ENCODE assay signal across 28 cellular contexts in the genomic region with DNA sequence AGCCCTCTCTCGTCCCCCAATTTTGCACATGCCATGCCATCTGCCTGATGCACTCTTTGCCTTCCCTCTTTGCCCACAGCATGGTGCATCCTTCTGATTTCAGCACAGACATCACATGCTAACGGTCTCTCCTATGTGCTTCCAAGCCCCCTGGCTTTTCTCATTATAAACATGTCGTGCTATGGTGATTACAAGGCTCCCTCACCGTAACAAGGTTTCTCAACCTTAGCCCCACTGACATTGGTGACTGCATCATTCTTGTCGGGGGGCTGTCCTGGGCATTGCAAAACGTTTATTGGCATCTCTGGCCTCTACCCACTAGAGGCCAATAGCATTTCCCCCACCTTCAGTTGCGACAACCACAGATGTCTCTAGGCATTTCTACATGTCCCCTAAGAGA.
"Had no signal": no experiment of that assay in that cellular context is flagged by ENCODE, and none has a peak within 500 bp of the region (broad histone marks: within the 10 kb centered on the region; RNA-seq: fewer than 3 reads in every experiment).

No MANE protein-coding gene starts in this region.

- H3K27me3 ChIP-seq: breast epithelium, tibial artery had no signal

- H3K36me3 ChIP-seq: breast epithelium, esophagus muscularis mucosa, lower lobe of right lung, suprapubic skin, tibial artery, WERI-Rb-1 had no signal

- H3K36me3 Mint-ChIP-seq: activated CD4-positive, alpha-beta memory T cell treated with anti-CD3 and anti-CD28 coated beads for 36 hours; activated naive CD4-positive, alpha-beta T cell treated with anti-CD3 and anti-CD28 coated beads, Interleukin-2, amount 10 ng/mL, durations not matched to agents 7 days and 5 days; natural killer cell; stimulated activated naive B cell treated with anti-CD40 and anti-IgM and Interleukin-4, amounts not matched to agents 10 μg/mL and 1 μg/mL and 100 μg/mL, for 72 hours had no signal

- H3K4me1 Mint-ChIP-seq: activated naive CD4-positive, alpha-beta T cell treated with anti-CD3 and anti-CD28 coated beads, Interleukin-2, amount 10 ng/mL, durations not matched to agents 7 days and 5 days; activated naive CD8-positive, alpha-beta T cell treated with anti-CD3 and anti-CD28 coated beads, Interleukin-2, amount 50 U/mL, for 24 hours; natural killer cell; stimulated activated naive B cell treated with anti-CD40 and anti-IgM and Interleukin-4, amounts not matched to agents 10 μg/mL and 1 μg/mL and 100 μg/mL, for 72 hours had no signal

- H3K9me3 Mint-ChIP-seq: activated CD4-positive, alpha-beta memory T cell treated with anti-CD3 and anti-CD28 coated beads for 36 hours; dendritic cell treated with granulocyte-macrophage colony-stimulating factor and Interleukin-4, amounts not matched to agents 40 ng/mL and 50 ng/mL, for 4 days; natural killer cell had no signal

- H3K9me3 ChIP-seq: breast epithelium, esophagus muscularis mucosa, lower lobe of right lung, suprapubic skin, tibial artery had no signal

- FAIRE-seq: frontal cortex had no signal

- H3K27ac ChIP-seq: breast epithelium, esophagus muscularis mucosa, lower lobe of right lung, tibial artery, WERI-Rb-1 had no signal

- H3K4me1 ChIP-seq: breast epithelium, esophagus muscularis mucosa, lower lobe of right lung, tibial artery had no signal

- H3K27ac Mint-ChIP-seq: activated CD4-positive, alpha-beta memory T cell treated with anti-CD3 and anti-CD28 coated beads for 36 hours; activated naive CD4-positive, alpha-beta T cell treated with anti-CD3 and anti-CD28 coated beads, Interleukin-2, amount 10 ng/mL, durations not matched to agents 7 days and 5 days; activated naive CD8-positive, alpha-beta T cell treated with anti-CD3 and anti-CD28 coated beads, Interleukin-2, amount 50 U/mL, for 24 hours; dendritic cell treated with granulocyte-macrophage colony-stimulating factor and Interleukin-4, amounts not matched to agents 40 ng/mL and 50 ng/mL, for 4 days; endodermal cell; natural killer cell; stimulated activated naive B cell treated with anti-CD40 and anti-IgM and Interleukin-4, amounts not matched to agents 10 μg/mL and 1 μg/mL and 100 μg/mL, for 72 hours had no signal

- H3K4me3 ChIP-seq: breast epithelium, esophagus muscularis mucosa, lower lobe of right lung, tibial artery had no signal

- DNase-seq: activated CD4-positive, alpha-beta memory T cell treated with anti-CD3 and anti-CD28 coated beads for 36 hours; activated CD4-positive, alpha-beta T cell treated with anti-CD3 and anti-CD28 coated beads for 48 hours; activated CD8-positive, alpha-beta memory T cell treated with anti-CD3 and anti-CD28 coated beads, Interleukin-2, amount 50 U/mL, for 4 hours; activated gamma-delta T cell; activated naive CD4-positive, alpha-beta T cell treated with anti-CD3 and anti-CD28 coated beads, Interleukin-2, amount 10 ng/mL, durations not matched to agents 7 days and 5 days; activated naive CD8-positive, alpha-beta T cell treated with anti-CD3 and anti-CD28 coated beads, Interleukin-2, amount 50 U/mL, for 24 hours; activated T-cell treated with anti-CD3 and anti-CD28 coated beads, Interleukin-2, amount 50 U/mL, for 1 hour; amygdala; central memory CD4-positive, alpha-beta T cell; kidney glomerular epithelial cell; lower lobe of right lung; mesenchymal stem cell; natural killer cell; right cardiac atrium; stimulated activated CD4-positive, alpha-beta T cell treated with anti-CD3 and anti-CD28 coated beads, Interleukin-15, amount 100 ng/mL, for 24 hours; stimulated activated CD4-positive, alpha-beta T cell treated with anti-CD3 and anti-CD28 coated beads, Interleukin-2, amount 100 ng/mL, for 24 hours; stimulated activated naive B cell treated with anti-CD40 and anti-IgM and Interleukin-4, amounts not matched to agents 10 μg/mL and 1 μg/mL and 100 μg/mL, for 72 hours; T-helper 9 cell; tibial artery; WERI-Rb-1 had no signal

- ATAC-seq: activated CD4-positive, CD25-positive, alpha-beta regulatory T cell treated with anti-CD3 and anti-CD28 coated beads, Interleukin-2, amount 50 U/mL, for 24 hours; activated naive CD8-positive, alpha-beta T cell treated with anti-CD3 and anti-CD28 coated beads, Interleukin-2, amount 50 U/mL, for 24 hours; left lobe of liver; lower lobe of right lung; natural killer cell; right cardiac atrium; stimulated activated naive B cell treated with anti-CD40 and anti-IgM and Interleukin-4, amounts not matched to agents 10 μg/mL and 1 μg/mL and 100 μg/mL, for 72 hours had no signal

- H3K4me3 Mint-ChIP-seq: activated CD4-positive, alpha-beta memory T cell treated with anti-CD3 and anti-CD28 coated beads for 36 hours; activated naive CD4-positive, alpha-beta T cell treated with anti-CD3 and anti-CD28 coated beads, Interleukin-2, amount 10 ng/mL, durations not matched to agents 7 days and 5 days; activated naive CD8-positive, alpha-beta T cell treated with anti-CD3 and anti-CD28 coated beads, Interleukin-2, amount 50 U/mL, for 24 hours; dendritic cell treated with granulocyte-macrophage colony-stimulating factor and Interleukin-4, amounts not matched to agents 40 ng/mL and 50 ng/mL, for 4 days; endodermal cell; natural killer cell; stimulated activated naive B cell treated with anti-CD40 and anti-IgM and Interleukin-4, amounts not matched to agents 10 μg/mL and 1 μg/mL and 100 μg/mL, for 72 hours had no signal
